In genomic region chr1:99766378-99766800, GRCh38 we compare ENCODE assay signal across 8 cellular contexts. TPM values are rescaled to one million over a fixed set of nuclear protein-coding genes. Genes with fewer than 3 reads are reported as not detected.
DNase-seq lines count a peak whose midpoint lies in the region; ATAC-seq and TF ChIP-seq lines count a peak whose summit lies in the region.

FRRS1 (minus strand) TSS chr1:99766635; CDS start chr1:99748768, 17,867 bp downstream.

- H3K4me1 ChIP-seq in lower lobe of right lung = peaks cover 39% of the 10 kb centered on the region

- peaks cover 0 to 30% of the 10 kb centered on the region in 2 donors for H3K27me3 Mint-ChIP-seq in effector memory CD8-positive, alpha-beta T cell

- H3K9me3 Mint-ChIP-seq in effector memory CD8-positive, alpha-beta T cell = no peaks in the 10 kb centered on the region

- no peaks in the 10 kb centered on the region for H3K9me3 ChIP-seq in lower lobe of right lung

- H3K27ac Mint-ChIP-seq in effector memory CD8-positive, alpha-beta T cell = peak within 1 kb of the TSS; percentile 87 to 90

- peak within 1 kb of the TSS; percentile 84 to 86 for H3K4me3 Mint-ChIP-seq in effector memory CD8-positive, alpha-beta T cell

- H3K27me3 ChIP-seq in lower lobe of right lung (ENCODE audit: low read depth) = no peaks in the 10 kb centered on the region

- peak; percentile 93 for ATAC-seq in GM18868 (IDR thresholded peaks at IDR 0.05; ENCODE audit: unreplicated experiment)
- ATAC-seq in HG03045 (IDR thresholded peaks at IDR 0.05; ENCODE audit: unreplicated experiment) = peak; percentile 95
- ATAC-seq in effector memory CD8-positive, alpha-beta T cell (replicated peaks) = peak; percentile 75
- peak; percentile 93 to 98 for ATAC-seq in lower lobe of right lung

- no peaks in the 10 kb centered on the region for H3K36me3 Mint-ChIP-seq in effector memory CD8-positive, alpha-beta T cell (ENCODE audit: insufficient read depth)

- H3K4me3 ChIP-seq in lower lobe of right lung = peak within 1 kb of the TSS; percentile 60

- no peak for TF ChIP-seq CTCF in lower lobe of right lung (IDR thresholded peaks at IDR 0.05)

- no peaks in the 10 kb centered on the region for H3K36me3 ChIP-seq in lower lobe of right lung

- H3K27ac ChIP-seq in lower lobe of right lung = peak within 1 kb of the TSS; percentile 87

- intact Hi-C loops in lower lobe of right lung (cut with DNase I) = no loop called here

- DNase-seq in CD1c-positive myeloid dendritic cell (ENCODE audit: extremely low spot score) = peak; percentile 83
- peak; percentile 81 for DNase-seq in NCI-H2107 (lab: John Stamatoyannopoulos, UW)
- peak; percentile 53 for DNase-seq in UCSD-AML1 (lab: John Stamatoyannopoulos, UW; ENCODE audit: unreplicated experiment)
- DNase-seq in effector memory CD8-positive, alpha-beta T cell = peak; percentile 3 to 23 (median 16)
- DNase-seq in lower lobe of right lung = peak; percentile 52
- peak; percentile 45 for DNase-seq in stromal cell of bone marrow (ENCODE audit: low read depth)

- peaks cover 0 to 3% of the 10 kb centered on the region in 2 donors for H3K4me1 Mint-ChIP-seq in effector memory CD8-positive, alpha-beta T cell (ENCODE audit: low read depth in 2 of 2)

RNA-seq across cellular contexts. Expression of gene FRRS1, which starts in this region (rescaled TPM):
- 9.1 TPM for total RNA-seq in lower lobe of right lung

Comparison
In these comparisons a context has a peak if more than half of its experiments do, and no peak if none do; other contexts are left out.
1. Peak in every context shown above with its lines: DNase-seq, ATAC-seq, H3K4me3 ChIP-seq and H3K27ac ChIP-seq.
2. DNase-seq: peak in every context shown above with its lines; median percentile 83 in CD1c-positive myeloid dendritic cell; 81 in NCI-H2107; 53 in UCSD-AML1; 52 in lower lobe of right lung; 45 in stromal cell of bone marrow; 16 in effector memory CD8-positive, alpha-beta T cell.